In genomic region chr14:91889477-91890211, GRCh38 we compare ENCODE assay signal across 10 cellular contexts. TPM values are rescaled to one million over a fixed set of nuclear protein-coding genes. Genes with fewer than 3 reads are reported as not detected.
A peak's percentile ranks its signal among the peaks of the same experiment; 100 is the strongest.
DNase-seq lines count a peak whose midpoint lies in the region; ATAC-seq and TF ChIP-seq lines count a peak whose summit lies in the region.
"Had no signal": no experiment of that assay in that cellular context is flagged by ENCODE, and none has a peak within 500 bp of the region (broad histone marks: within the 10 kb centered on the region; RNA-seq: fewer than 3 reads in every experiment).

No MANE protein-coding gene starts in this region.

- TF ChIP-seq CTCF in lung (IDR thresholded peaks at IDR 0.05; ENCODE audit: control extremely low read depth, extremely low read depth) (no peak), foreskin keratinocyte (conservative IDR thresholded peaks at IDR 0.05) (no peak)

- H3K27me3 ChIP-seq in lung (ENCODE audit: control insufficient read depth, insufficient read depth) (no peaks in the 10 kb centered on the region), foreskin keratinocyte (no peaks in the 10 kb centered on the region)

- H3K27ac ChIP-seq in lung (ENCODE audit: low read depth in 1 of 2, low read length in 1 of 2) (peak overlapping the region; percentile 1 to 76), temporal lobe (ENCODE audit: low read depth, low read length) (peak overlapping the region; percentile 96), foreskin keratinocyte (no peak overlapping the region)

- H3K9me3 ChIP-seq in lung (ENCODE audit: control insufficient read depth in 2 of 2, insufficient read depth in 1 of 2, low read length in 1 of 2) = no peaks in the 10 kb centered on the region

- 65 to 77% methylated on average over 13 of the region's 13 CpGs for WGBS in lung, 2 donors

- ATAC-seq in lung (ENCODE audit: insufficient read depth, low FRiP score) (no peak), foreskin keratinocyte (no peak)
- ATAC-seq: activated naive CD4-positive, alpha-beta T cell treated with anti-CD3 and anti-CD28 coated beads, Interleukin-2, amount 50 U/mL, for 72 hours had no signal

- no peak overlapping the region for H3K4me3 ChIP-seq in lung

- H3K36me3 ChIP-seq in lung (ENCODE audit: control insufficient read depth in 2 of 2, insufficient read depth in 2 of 2, low read length in 2 of 2) = no peaks in the 10 kb centered on the region

- DNase-seq in NCI-H2081 (lab: John Stamatoyannopoulos, UW) (peak; percentile 43 to 81), NCI-H2081 treated with DMSO at 0.1 percent for 48 hours (lab: John Stamatoyannopoulos, UW) (no peak), cerebellar cortex (ENCODE audit: low spot score) (peak; percentile 16), lung (ENCODE audit: low spot score) (no peak), foreskin keratinocyte (no peak), cortex of kidney (lab: John Stamatoyannopoulos, UW) (no peak)
- no peak for DNase-seq in stimulated activated naive CD4-positive, alpha-beta T cell (lab: John Stamatoyannopoulos, UW)
- DNase-seq: NCI-H69 had no signal

- H3K4me1 ChIP-seq in lung (ENCODE audit: control insufficient read depth in 2 of 2, insufficient read depth in 2 of 2, low read length in 2 of 2) (peaks cover 0 to 19% of the 10 kb centered on the region in 2 donors), foreskin keratinocyte (no peaks in the 10 kb centered on the region)

RNA-seq across cellular contexts. Expression of gene TC2N, which starts 22.3 kb away (rescaled TPM):
- total RNA-seq in lung = 100 to 1,000 TPM in 1 of 2 donors, 10 to 100 TPM in 1; 64.5 to 128 TPM
- 10 to 100 TPM; 20.4 to 23.4 TPM for polyA plus RNA-seq in lung
- 4.4 TPM for total RNA-seq in temporal lobe
- 16.7 and 22.8 TPM in 2 replicates for total RNA-seq in foreskin keratinocyte
- polyA plus RNA-seq in foreskin keratinocyte = 7.3 and 7.4 TPM in 2 replicates

RNA-seq across cellular contexts. Expression of gene FBLN5, which starts 57.9 kb away (rescaled TPM):
- total RNA-seq in lung (10 to 100 TPM; 79.4 to 83.0 TPM), temporal lobe (3.2 TPM), foreskin keratinocyte (0.28 and 0.75 TPM in 2 replicates)
- polyA plus RNA-seq in lung (10 to 100 TPM; 43.1 to 64.7 TPM), foreskin keratinocyte (0.30 and 0.86 TPM in 2 replicates)

Comparison
In these comparisons a context has a peak if more than half of its experiments do, and no peak if none do; other contexts are left out.
1. DNase-seq: peak in NCI-H2081 (2 of 2) and cerebellar cortex (single experiment); none in NCI-H2081 treated with DMSO at 0.1 percent for 48 hours (single experiment), lung (single experiment), foreskin keratinocyte (0 of 2), cortex of kidney (single experiment) and stimulated activated naive CD4-positive, alpha-beta T cell (0 of 6).
2. RNA of gene FBLN5, which starts 57.9 kb away (total RNA-seq): 79.4 to 83.0 TPM in lung; 3.2 TPM in temporal lobe (single experiment) and 0.28 to 0.75 TPM in foreskin keratinocyte; every median in the first group is over 10 times any median in the second.